In genomic region chr22:18884465-18884864, GRCh38 we compare ENCODE assay signal across 4 cellular contexts. TPM values are rescaled to one million over a fixed set of nuclear protein-coding genes. Genes with fewer than 3 reads are reported as not detected.
"Had no signal": no experiment of that assay in that cellular context is flagged by ENCODE, and none has a peak within 500 bp of the region (broad histone marks: within the 10 kb centered on the region; RNA-seq: fewer than 3 reads in every experiment).

No MANE protein-coding gene starts in this region.

RNA-seq across cellular contexts. Expression of gene PRODH, which starts 51.6 kb away (rescaled TPM):
- total RNA-seq: dermis microvascular lymphatic vessel endothelial cell, glomerular endothelial cell, mononuclear cell had no signal
- polyA plus RNA-seq: immature natural killer cell had no signal
